ENCODE assay signal across 20 cellular contexts in genomic region chr3:14793126-14793857, GRCh38. TPM values are rescaled to one million over a fixed set of nuclear protein-coding genes. Genes with fewer than 3 reads are reported as not detected.
DNase-seq lines count a peak whose midpoint lies in the region; ATAC-seq, FAIRE-seq and TF ChIP-seq lines count a peak whose summit lies in the region.
"Had no signal": no experiment of that assay in that cellular context is flagged by ENCODE, and none has a peak within 500 bp of the region (broad histone marks: within the 10 kb centered on the region; RNA-seq: fewer than 3 reads in every experiment).

No MANE protein-coding gene starts in this region.

- no peak for FAIRE-seq in endothelial cell of umbilical vein (lab: Jason Lieb, UNC)
- FAIRE-seq: A204.1, D721Med had no signal

- H3K27ac ChIP-seq in BLaER1 (peak overlapping the region; percentile 52), endothelial cell of umbilical vein (ENCODE audit: insufficient read depth, low read depth, low read length) (no peak overlapping the region), left lung (peak overlapping the region in 1 of 2 donors; percentile 57), gastrocnemius medialis (peak overlapping the region in 3 of 4 donors; percentile 18 to 54 (median 51))
- H3K27ac ChIP-seq: right lobe of liver had no signal

- H3K27me3 ChIP-seq in BLaER1 (no peaks in the 10 kb centered on the region), endothelial cell of umbilical vein (ENCODE audit: control insufficient read depth in 2 of 2, insufficient read depth in 2 of 2, low read length in 2 of 2) (no peaks in the 10 kb centered on the region), left lung (no peaks in the 10 kb centered on the region), gastrocnemius medialis (no peaks in the 10 kb centered on the region)
- H3K27me3 ChIP-seq: right lobe of liver had no signal

- H3K36me3 ChIP-seq in BLaER1 (no peaks in the 10 kb centered on the region), endothelial cell of umbilical vein (ENCODE audit: control insufficient read depth in 2 of 2, extremely low read depth in 1 of 2, insufficient read depth in 2 of 2, low read length in 2 of 2) (no peaks in the 10 kb centered on the region), left lung (no peaks in the 10 kb centered on the region), gastrocnemius medialis (no peaks in the 10 kb centered on the region)
- H3K36me3 ChIP-seq: right lobe of liver had no signal

- H3K4me3 ChIP-seq in BLaER1: no peak overlapping the region
- H3K4me3 ChIP-seq in endothelial cell of umbilical vein (replicated peaks in 1 of 3; ENCODE audit: insufficient read depth in 1 of 3, low read depth in 1 of 3, low read length in 3 of 3): no peak overlapping the region
- H3K4me3 ChIP-seq in left lung: no peak overlapping the region
- no peak overlapping the region for H3K4me3 ChIP-seq in gastrocnemius medialis
- H3K4me3 ChIP-seq: dorsolateral prefrontal cortex, right lobe of liver had no signal

- H3K4me1 ChIP-seq in BLaER1 (peaks cover 23% of the 10 kb centered on the region), endothelial cell of umbilical vein (ENCODE audit: control insufficient read depth, extremely low read depth, insufficient read depth, low read length) (no peaks in the 10 kb centered on the region), left lung (peaks cover 0 to 4% of the 10 kb centered on the region in 2 donors), gastrocnemius medialis (peaks cover 0 to 4% of the 10 kb centered on the region in 2 donors)
- H3K4me1 ChIP-seq: right lobe of liver had no signal

- H3K9me3 ChIP-seq in BLaER1: no peaks in the 10 kb centered on the region
- no peaks in the 10 kb centered on the region for H3K9me3 ChIP-seq in endothelial cell of umbilical vein (replicated peaks; ENCODE audit: control insufficient read depth, insufficient read depth, low read length)
- no peaks in the 10 kb centered on the region for H3K9me3 ChIP-seq in left lung
- H3K9me3 ChIP-seq in gastrocnemius medialis: no peaks in the 10 kb centered on the region
- H3K9me3 ChIP-seq: right lobe of liver had no signal

- peak overlapping the region; percentile 76 for H3K4me2 ChIP-seq in BLaER1
- no peak overlapping the region for H3K4me2 ChIP-seq in endothelial cell of umbilical vein (ENCODE audit: insufficient read depth, low read length)

- POLR2A ChIA-PET in endothelial cell of umbilical vein (lab: Charles Lee): no interaction called here

- TF ChIP-seq POLR2A in endothelial cell of umbilical vein (IDR thresholded peaks at IDR 0.05; ENCODE audit: low read depth, low read length): no peak
- no peak for TF ChIP-seq POLR2A in gastrocnemius medialis (IDR thresholded peaks at IDR 0.05)

- H3K9me1 ChIP-seq in endothelial cell of umbilical vein (replicated peaks; ENCODE audit: control insufficient read depth, extremely low read depth, insufficient read depth, low read length): no peaks in the 10 kb centered on the region

- peak overlapping the region; percentile 51; the same call in 1 of the 2 replicates for H3K9ac ChIP-seq in BLaER1
- no peak overlapping the region for H3K9ac ChIP-seq in endothelial cell of umbilical vein (replicated peaks; ENCODE audit: extremely low read depth, insufficient read depth, low read length)

- no peak overlapping the region for H2AFZ ChIP-seq in endothelial cell of umbilical vein (ENCODE audit: low read depth, low read length)

- no peaks in the 10 kb centered on the region for H3K79me2 ChIP-seq in endothelial cell of umbilical vein (ENCODE audit: control insufficient read depth, insufficient read depth, low read length)

- BruUV-seq in endothelial cell of umbilical vein (replicated peaks; lab: Mats Ljungman, UMichigan): no TSS peak

- in situ Hi-C loops in gastrocnemius medialis (cut with MboI; ENCODE audit: low sequenced_read_pairs in 4 of 4): loop anchor here (5.0 to 25.0 kb wide), 3 partner anchors 119 to 132 kb away; no protein-coding TSS in a partner anchor

- intact Hi-C loops in endothelial cell of umbilical vein (cut with micrococcal nuclease): loop anchor here (5.0 kb wide), 1 partner anchor 84 kb away; no protein-coding TSS in a partner anchor
- intact Hi-C loops in left lung (cut with DNase I): loop anchor here in 1 of 2 donors (5.0 kb wide), 1 partner anchor 129 kb away; no protein-coding TSS in a partner anchor
- intact Hi-C loops in gastrocnemius medialis (cut with DNase I; ENCODE audit: low total_unique reads): loop anchor here (10.0 kb wide), 1 partner anchor 52 kb away; no protein-coding TSS in a partner anchor

- ATAC-seq in left lung (peak; percentile 25), gastrocnemius medialis (peak in 1 of 2 donors; percentile 31)

- DNase-seq in endothelial cell of umbilical vein (ENCODE audit: low read depth, low spot score) (peak; percentile 32), left lung (peak in 1 of 2 donors; percentile 23), gastrocnemius medialis (no peak), GM20000 (ENCODE audit: low spot score) (no peak), activated gamma-delta T cell (lab: John Stamatoyannopoulos, UW) (no peak), SIG-M5 treated with dmso at 0.1 percent for 504 hours (lab: John Stamatoyannopoulos, UW; ENCODE audit: unreplicated experiment) (no peak), DMS153 (lab: John Stamatoyannopoulos, UW) (no peak)
- DNase-seq: activated CD4-positive, CD25-positive, alpha-beta regulatory T cell treated with anti-CD3 and anti-CD28 coated beads, Interleukin-2, amount 50 U/mL, for 72 hours; head of caudate nucleus; immature natural killer cell; NCI-H1417; NCI-H748 treated with DMSO at 0.1 percent for 48 hours had no signal

- CTCF ChIA-PET in endothelial cell of umbilical vein (lab: Charles Lee): interaction anchor here (0.7 to 2.2 kb wide), 12 partner anchors 10 to 250 kb away, joined by 3 to 17 read pairs (median 3); no protein-coding TSS in a partner anchor

- dilution Hi-C loops in endothelial cell of umbilical vein (cut with MboI; ENCODE audit: extremely low pct_ligation_motif_present, low sequenced_read_pairs): no loop called here

- no peaks in the 10 kb centered on the region for H4K20me1 ChIP-seq in BLaER1
- H4K20me1 ChIP-seq in endothelial cell of umbilical vein (replicated peaks; ENCODE audit: control insufficient read depth, extremely low read depth, insufficient read depth, low read length): no peaks in the 10 kb centered on the region

- TF ChIP-seq CTCF in endothelial cell of umbilical vein (IDR thresholded peaks at IDR 0.05; ENCODE audit: extremely low read depth in 1 of 2, insufficient read depth in 1 of 2, low read depth in 1 of 2, low read length in 2 of 2) (no peak), left lung (IDR thresholded peaks at IDR 0.05) (no peak), gastrocnemius medialis (IDR thresholded peaks at IDR 0.05 in 4 of 5, conservative IDR thresholded peaks at IDR 0.05 in 1 of 5) (no peak), GM20000 (IDR thresholded peaks at IDR 0.05; ENCODE audit: extremely low read depth, missing control alignments) (no peak)

TF ChIP-seq in endothelial cell of umbilical vein, 7 proteins besides CTCF, POLR2A, EP300 and RAD21:
- no peak for TF ChIP-seq JUN (IDR thresholded peaks at IDR 0.05; ENCODE audit: borderline replicate concordance, insufficient read depth, insufficient read length, low read depth)

RNA-seq across cellular contexts. Expression of gene FGD5, which starts 25.5 kb away (rescaled TPM):
- 134 and 141 TPM in 2 replicates for total RNA-seq in endothelial cell of umbilical vein
- polyA plus RNA-seq in endothelial cell of umbilical vein: 45.4 and 49.6 TPM in 2 replicates
- polyA plus RNA-seq in endothelial cell of umbilical vein (2011; cell fraction: cytosol; rRNA removed): 64.1 and 67.3 TPM in 2 replicates
- 75.7 and 82.0 TPM in 2 replicates for polyA plus RNA-seq in endothelial cell of umbilical vein (2011; cell fraction: nucleus; rRNA removed)
- polyA plus RNA-seq in endothelial cell of umbilical vein (2012): 84.4 and 85.0 TPM in 2 replicates
- 101 and 111 TPM in 2 replicates for polyA minus RNA-seq in endothelial cell of umbilical vein
- not detected for polyA minus RNA-seq in endothelial cell of umbilical vein (2011; cell fraction: cytosol; rRNA and poly(A)+ RNA removed)
- 93.1 and 98.3 TPM in 2 replicates for polyA minus RNA-seq in endothelial cell of umbilical vein (2011; cell fraction: nucleus; rRNA and poly(A)+ RNA removed)
- total RNA-seq in left lung: 10 to 100 TPM; 25.4 to 48.7 TPM
- 1 to 10 TPM; 4.4 to 8.4 (median 5.2) TPM for total RNA-seq in gastrocnemius medialis
- total RNA-seq: activated CD8-positive, alpha-beta memory T cell treated with anti-CD3 and anti-CD28 coated beads for 36 hours; activated T-helper 1 cell treated with anti-CD3 and anti-CD28 coated beads, Interleukin-12 subunit alpha, Interleukin-12 subunit beta, Interleukin-2, Interleukin-4 antibody, amounts not matched to agents 30 ng/mL and 10 ng/mL and 1 ng/mL, durations not matched to agents 14 hours and 24 hours and 36 hours; SK-MEL-5 had no signal
- polyA plus RNA-seq: immature natural killer cell had no signal
